10 cellular contexts compared by ENCODE assay signal in the genomic region with DNA sequence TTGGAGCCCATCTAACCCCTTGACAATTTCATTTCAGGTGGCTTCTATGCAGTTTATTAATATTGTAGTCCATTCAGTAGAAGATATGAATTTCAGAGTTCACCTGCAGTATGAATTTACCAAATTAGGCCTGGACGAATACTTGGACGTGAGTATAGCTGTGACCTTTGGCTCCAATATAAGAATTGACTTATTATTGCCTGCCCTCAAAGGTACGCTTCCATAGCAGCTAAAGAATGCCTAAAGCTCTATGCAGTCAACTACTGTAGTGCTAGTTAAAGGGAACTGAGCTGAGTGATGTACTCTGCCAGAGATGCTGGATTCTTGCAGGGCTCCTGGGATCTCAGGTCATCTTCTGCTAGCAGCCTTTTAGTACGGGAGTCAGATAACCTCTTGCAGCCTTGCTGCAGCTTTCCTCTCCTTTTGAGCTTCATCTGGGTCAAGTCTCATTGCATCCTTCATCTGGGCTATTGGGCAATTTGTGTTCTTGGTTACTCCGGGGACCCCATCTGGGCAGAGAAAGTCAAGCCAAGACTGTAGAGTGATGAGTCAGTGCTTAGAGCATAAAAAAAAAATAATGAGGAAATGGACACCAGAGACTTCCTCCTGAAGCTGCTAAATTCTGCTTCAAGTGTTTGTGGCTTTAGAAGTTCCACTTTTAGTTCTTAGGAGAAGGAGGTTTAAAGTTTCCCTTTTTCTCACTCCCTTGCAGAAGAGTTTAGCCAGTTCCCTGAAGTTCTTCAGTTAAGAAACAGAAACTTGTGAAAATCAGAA.
DNase-seq lines count a peak whose midpoint lies in the region; ATAC-seq, FAIRE-seq and TF ChIP-seq lines count a peak whose summit lies in the region.
"Had no signal": no experiment of that assay in that cellular context is flagged by ENCODE, and none has a peak within 500 bp of the region (broad histone marks: within the 10 kb centered on the region; RNA-seq: fewer than 3 reads in every experiment).

No MANE protein-coding gene starts in this region.

- intact Hi-C loops in CD4-positive, alpha-beta T cell (cut with DNase I, micrococcal nuclease): no loop called here

- no peaks in the 10 kb centered on the region for H3K9me3 Mint-ChIP-seq in CD4-positive, alpha-beta T cell
- H3K9me3 Mint-ChIP-seq: T-cell had no signal

- CTCF ChIA-PET in CD4-positive, alpha-beta T cell (lab: Charles Lee): no interaction called here

- FAIRE-seq in GM12892 (lab: Jason Lieb, UNC): peak; percentile 86
- peak; percentile 91 for FAIRE-seq in H54 (lab: Jason Lieb, UNC)

- no peaks in the 10 kb centered on the region for H3K36me3 Mint-ChIP-seq in CD4-positive, alpha-beta T cell (ENCODE audit: low read depth)
- H3K36me3 Mint-ChIP-seq: T-cell had no signal

- no peak overlapping the region for H3K27ac ChIP-seq in CD4-positive, alpha-beta T cell (ENCODE audit: low read depth, low read length)
- peak overlapping the region in 1 of 2 donors; percentile 80 for H3K27ac ChIP-seq in coronary artery
- H3K27ac ChIP-seq: parathyroid adenoma had no signal

- TF ChIP-seq POLR2A in GM12892 (IDR thresholded peaks at IDR 0.05; ENCODE audit: low read depth, low read length) (no peak), H54 (IDR thresholded peaks at IDR 0.05; ENCODE audit: low read depth, low read length) (no peak)

- no peak overlapping the region for H3K27ac Mint-ChIP-seq in CD4-positive, alpha-beta T cell

- no peaks in the 10 kb centered on the region for H3K9me3 ChIP-seq in CD4-positive, alpha-beta T cell (ENCODE audit: control insufficient read depth, low read length)

- H3K4me3 ChIP-seq in cardiac fibroblast (replicated peaks in 1 of 2; ENCODE audit: low read depth in 2 of 2, low read length in 2 of 2) (no peak overlapping the region), coronary artery (no peak overlapping the region)

- ATAC-seq in CD4-positive, alpha-beta T cell (ENCODE audit: poor library complexity): no peak
- ATAC-seq: T-cell had no signal

- H3K27me3 Mint-ChIP-seq in CD4-positive, alpha-beta T cell: no peaks in the 10 kb centered on the region
- H3K27me3 Mint-ChIP-seq: T-cell had no signal

- POLR2A ChIA-PET in CD4-positive, alpha-beta T cell (lab: Charles Lee): no interaction called here

- peaks cover 5% of the 10 kb centered on the region for H3K4me1 Mint-ChIP-seq in CD4-positive, alpha-beta T cell (ENCODE audit: low read depth)

- H3K4me3 Mint-ChIP-seq in CD4-positive, alpha-beta T cell: no peak overlapping the region
- H3K4me3 Mint-ChIP-seq: T-cell had no signal

- TF ChIP-seq CTCF in cardiac fibroblast (IDR thresholded peaks at IDR 0.05; ENCODE audit: low read depth, low read length) (no peak), coronary artery (IDR thresholded peaks at IDR 0.05) (no peak)
- no peak for TF ChIP-seq CTCF in CD4-positive, alpha-beta T cell (IDR thresholded peaks at IDR 0.05)

- DNase-seq in GM12892 (ENCODE audit: insufficient read length) (no peak), H54 (ENCODE audit: insufficient read length, low spot score) (peak; percentile 9), M059J (ENCODE audit: low read depth) (peak; percentile 50), cardiac fibroblast (ENCODE audit: low read depth in 2 of 2) (peak; percentile 89 to 91), mucosa of gallbladder (ENCODE audit: low spot score) (peak; percentile 30), coronary artery (ENCODE audit: low spot score) (no peak)
- DNase-seq in activated effector memory CD4-positive, alpha-beta T cell treated with Interleukin-2 at 50 U/mL for 16 hours: no peak
- DNase-seq in CD4-positive, alpha-beta T cell: no peak

- no peaks in the 10 kb centered on the region for H3K27me3 ChIP-seq in CD4-positive, alpha-beta T cell (ENCODE audit: control insufficient read depth, insufficient read depth, low read length)

Comparison
In these comparisons a context has a peak if more than half of its experiments do, and no peak if none do; other contexts are left out.
1. DNase-seq: peak in H54 (single experiment), M059J (single experiment), cardiac fibroblast (2 of 2) and mucosa of gallbladder (single experiment); none in GM12892 (single experiment), activated effector memory CD4-positive, alpha-beta T cell treated with Interleukin-2 at 50 U/mL for 16 hours (single experiment), CD4-positive, alpha-beta T cell (0 of 10) and coronary artery (single experiment).